In the genomic region with DNA sequence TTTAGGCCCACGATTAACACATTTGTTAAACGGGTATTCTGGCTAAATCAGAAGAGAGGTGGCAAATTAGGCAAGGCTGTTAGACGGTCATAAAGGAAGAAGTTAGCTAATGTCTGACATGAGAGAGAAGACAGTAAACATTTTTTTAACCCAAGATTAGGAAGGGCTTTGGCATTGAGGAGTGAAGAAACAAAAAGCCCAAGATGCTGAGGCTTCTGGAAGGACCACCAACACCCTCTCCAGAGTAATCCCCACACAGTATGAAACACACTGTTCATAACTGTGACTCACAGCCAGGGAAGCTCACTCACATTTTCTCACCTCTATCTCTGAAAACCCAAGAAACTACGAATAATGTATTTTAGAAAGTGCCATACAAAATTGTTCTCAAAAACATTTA, we compare ENCODE assay signal across 21 cellular contexts.
"Had no signal": no experiment of that assay in that cellular context is flagged by ENCODE, and none has a peak within 500 bp of the region (broad histone marks: within the 10 kb centered on the region; RNA-seq: fewer than 3 reads in every experiment).

No MANE protein-coding gene starts in this region.

- H3K4me1 Mint-ChIP-seq: activated T-helper 17 cell treated with anti-CD3 and anti-CD28 coated beads, Interleukin-2, amount 50 U/mL, for 72 hours; central memory CD8-positive, alpha-beta T cell; naive B cell; T-cell; WTC11 had no signal

- H3K4me3 Mint-ChIP-seq: activated naive CD8-positive, alpha-beta T cell; activated T-cell treated with anti-CD3 and anti-CD28 coated beads, Interleukin-2, amount 50 U/mL, for 24 hours; activated T-helper 17 cell treated with anti-CD3 and anti-CD28 coated beads, Interleukin-2, amount 50 U/mL, for 72 hours; central memory CD8-positive, alpha-beta T cell; naive B cell; T-cell; WTC11 had no signal

- H3K27ac Mint-ChIP-seq: activated naive CD8-positive, alpha-beta T cell; activated T-cell treated with anti-CD3 and anti-CD28 coated beads, Interleukin-2, amount 50 U/mL, for 24 hours; activated T-helper 17 cell treated with anti-CD3 and anti-CD28 coated beads, Interleukin-2, amount 50 U/mL, for 72 hours; naive B cell; T-cell; WTC11 had no signal

- H3K27me3 Mint-ChIP-seq: activated T-helper 17 cell treated with anti-CD3 and anti-CD28 coated beads, Interleukin-2, amount 50 U/mL, for 72 hours; central memory CD8-positive, alpha-beta T cell had no signal

- ATAC-seq: activated T-helper 17 cell treated with anti-CD3 and anti-CD28 coated beads, Interleukin-2, amount 50 U/mL, for 72 hours; lower lobe of right lung; mucosa of descending colon; T-cell; WTC11 had no signal

- H3K4me3 ChIP-seq: adrenal gland, breast epithelium, dorsolateral prefrontal cortex, esophagus squamous epithelium, lower lobe of right lung, mucosa of descending colon had no signal

- DNase-seq: activated CD8-positive, alpha-beta memory T cell treated with anti-CD3 and anti-CD28 coated beads for 24 hours; activated CD8-positive, alpha-beta memory T cell treated with anti-CD3 and anti-CD28 coated beads, Interleukin-2, amount 50 U/mL, for 4 hours; activated T-cell treated with anti-CD3 and anti-CD28 coated beads, Interleukin-2, amount 50 U/mL, for 24 hours; adrenal gland; dorsolateral prefrontal cortex; esophagus squamous epithelium; kidney; lower lobe of right lung; mesendoderm; mucosa of descending colon; naive B cell; nucleus accumbens; stimulated activated CD4-positive, alpha-beta T cell treated with anti-CD3 and anti-CD28 coated beads, Interleukin-2, amount 100 ng/mL, for 48 hours; stimulated activated CD8-positive, alpha-beta memory T cell treated with anti-CD3 and anti-CD28 coated beads, Interleukin-4, amount 100 ng/mL, for 48 hours; stimulated activated naive CD4-positive, alpha-beta T cell; T-cell had no signal

- H3K27ac ChIP-seq: adrenal gland, breast epithelium, dorsolateral prefrontal cortex had no signal

- H3K9me3 ChIP-seq: adrenal gland, breast epithelium, esophagus squamous epithelium, lower lobe of right lung, mucosa of descending colon had no signal

- H3K9me3 Mint-ChIP-seq: activated T-cell treated with anti-CD3 and anti-CD28 coated beads, Interleukin-2, amount 50 U/mL, for 24 hours; activated T-helper 17 cell treated with anti-CD3 and anti-CD28 coated beads, Interleukin-2, amount 50 U/mL, for 72 hours; central memory CD8-positive, alpha-beta T cell; WTC11 had no signal

- H3K4me1 ChIP-seq: adrenal gland, breast epithelium had no signal

- H3K36me3 Mint-ChIP-seq: activated naive CD8-positive, alpha-beta T cell; naive B cell; T-cell; WTC11 had no signal

- H3K27me3 ChIP-seq: esophagus squamous epithelium had no signal

- H3K36me3 ChIP-seq: adrenal gland, breast epithelium, esophagus squamous epithelium, lower lobe of right lung had no signal
